Comparison of ENCODE assay signal across 21 cellular contexts in the genomic region with DNA sequence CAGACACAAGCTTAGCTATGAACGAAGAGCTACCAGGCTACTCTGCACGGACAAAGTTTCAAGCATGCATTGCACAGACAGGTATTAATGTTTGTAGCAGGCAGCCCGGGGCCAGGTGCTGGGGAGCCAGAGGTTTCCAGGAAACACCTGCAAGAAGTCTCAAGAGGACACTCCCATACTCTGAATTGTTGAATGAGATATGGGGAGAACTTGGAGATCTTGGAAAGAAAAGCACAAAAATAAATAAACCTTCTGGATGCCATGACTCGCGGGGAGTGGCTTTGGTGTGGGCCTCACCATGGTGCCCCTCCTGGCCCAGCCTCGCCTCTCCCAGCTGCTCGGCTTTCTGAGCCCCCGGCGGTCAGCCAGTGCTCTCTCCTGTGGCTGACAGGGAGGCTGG.
DNase-seq lines count a peak whose midpoint lies in the region; ATAC-seq and TF ChIP-seq lines count a peak whose summit lies in the region.
"Had no signal": no experiment of that assay in that cellular context is flagged by ENCODE, and none has a peak within 500 bp of the region (broad histone marks: within the 10 kb centered on the region; RNA-seq: fewer than 3 reads in every experiment).

No MANE protein-coding gene starts in this region.

- H3K9me3 ChIP-seq in MG63 (no peaks in the 10 kb centered on the region), lung (ENCODE audit: control insufficient read depth in 2 of 2, insufficient read depth in 1 of 2, low read length in 1 of 2) (no peaks in the 10 kb centered on the region), stomach (no peaks in the 10 kb centered on the region)
- H3K9me3 ChIP-seq: adrenal gland, heart right ventricle, uterus had no signal

- H3K27me3 ChIP-seq in MG63 (no peaks in the 10 kb centered on the region), lung (ENCODE audit: control insufficient read depth, insufficient read depth) (no peaks in the 10 kb centered on the region), stomach (no peaks in the 10 kb centered on the region)
- H3K27me3 ChIP-seq: adrenal gland, heart right ventricle, uterus had no signal

- 63 to 78% methylated on average over 9 of the region's 9 CpGs for WGBS in lung, 2 donors
- 35 to 64% (median 42%) methylated on average over 9 of the region's 9 CpGs for WGBS in stomach, 5 donors

- H3K27ac ChIP-seq in angular gyrus (ENCODE audit: low read depth, low read length) (peak overlapping the region; percentile 10), lung (ENCODE audit: low read depth in 1 of 2, low read length in 1 of 2) (peak overlapping the region in 1 of 2 donors; percentile 77), stomach (peak overlapping the region in 4 of 5 donors; percentile 32 to 72 (median 55))
- H3K27ac ChIP-seq: PC-9, uterus had no signal

- DNase-seq in MG63, result peak; percentile 22
- peak; percentile 49 for DNase-seq in lung (ENCODE audit: low spot score)
- peak; percentile 34 for DNase-seq in stomach
- no peak for DNase-seq in activated CD4-positive, alpha-beta T cell treated with anti-CD3 and anti-CD28 coated beads for 1 hour
- no peak for DNase-seq in inferior parietal cortex (ENCODE audit: extremely low spot score)
- DNase-seq: activated CD8-positive, alpha-beta memory T cell treated with anti-CD3 and anti-CD28 coated beads, Interleukin-2, amount 10 ng/mL, durations not matched to agents 7 days and 5 days; activated effector memory CD4-positive, alpha-beta T cell treated with Interleukin-2 at 50 U/mL for 16 hours; HCEC 1CT; mesendoderm; NCI-H1092 treated with DMSO at 0.1 percent for 48 hours; NCI-H69; nephron progenitor cell; stimulated activated naive CD8-positive, alpha-beta T cell treated with anti-CD3 and anti-CD28 coated beads, Interleukin-15, amount 100 ng/mL, for 72 hours; uterus had no signal

- H3K36me3 ChIP-seq in MG63 (no peaks in the 10 kb centered on the region), lung (ENCODE audit: control insufficient read depth in 2 of 2, insufficient read depth in 2 of 2, low read length in 2 of 2) (peaks cover 0 to 2% of the 10 kb centered on the region in 2 donors), stomach (peaks cover 0 to 8% (median 0%) of the 10 kb centered on the region in 4 donors)
- H3K36me3 ChIP-seq: adrenal gland, uterus had no signal

- intact Hi-C loops in stomach (cut with DNase I; ENCODE audit: low total_unique reads), result no loop called here

- TF ChIP-seq CTCF in lung (IDR thresholded peaks at IDR 0.05; ENCODE audit: control extremely low read depth, extremely low read depth) (no peak), stomach (IDR thresholded peaks at IDR 0.05) (no peak)

- no peak for TF ChIP-seq EP300 in stomach (IDR thresholded peaks at IDR 0.05)

- H3K4me1 ChIP-seq in lung (ENCODE audit: control insufficient read depth in 2 of 2, insufficient read depth in 2 of 2, low read length in 2 of 2), result peaks cover 17 to 18% of the 10 kb centered on the region in 2 donors
- peaks cover 0 to 48% (median 26%) of the 10 kb centered on the region in 4 donors for H3K4me1 ChIP-seq in stomach
- H3K4me1 ChIP-seq: uterus had no signal

- peak; percentile 56 for ATAC-seq in lung (ENCODE audit: insufficient read depth, low FRiP score)
- ATAC-seq in GM18498 (IDR thresholded peaks at IDR 0.05; ENCODE audit: unreplicated experiment), result no peak
- ATAC-seq in HG03175 (IDR thresholded peaks at IDR 0.05; ENCODE audit: unreplicated experiment), result no peak
- ATAC-seq: activated CD8-positive, alpha-beta memory T cell treated with anti-CD3 and anti-CD28 coated beads, Interleukin-2, amount 10 ng/mL, durations not matched to agents 7 days and 5 days; K562; stimulated activated naive CD8-positive, alpha-beta T cell treated with anti-CD3 and anti-CD28 coated beads, Interleukin-15, amount 100 ng/mL, for 72 hours had no signal

- no peak for TF ChIP-seq POLR2A in stomach (IDR thresholded peaks at IDR 0.05)

- H3K4me3 ChIP-seq in MG63, result no peak overlapping the region
- H3K4me3 ChIP-seq in lung, result no peak overlapping the region
- H3K4me3 ChIP-seq in stomach, result no peak overlapping the region
- H3K4me3 ChIP-seq: adrenal gland, K562, PC-9, uterus had no signal

Comparison
In these comparisons a context has a peak if more than half of its experiments do, and no peak if none do; other contexts are left out.
1. DNase-seq: peak in MG63 (single experiment), lung (single experiment) and stomach (single experiment); none in activated CD4-positive, alpha-beta T cell treated with anti-CD3 and anti-CD28 coated beads for 1 hour (single experiment) and inferior parietal cortex (single experiment).